29 cellular contexts compared by ENCODE assay signal in the genomic region with DNA sequence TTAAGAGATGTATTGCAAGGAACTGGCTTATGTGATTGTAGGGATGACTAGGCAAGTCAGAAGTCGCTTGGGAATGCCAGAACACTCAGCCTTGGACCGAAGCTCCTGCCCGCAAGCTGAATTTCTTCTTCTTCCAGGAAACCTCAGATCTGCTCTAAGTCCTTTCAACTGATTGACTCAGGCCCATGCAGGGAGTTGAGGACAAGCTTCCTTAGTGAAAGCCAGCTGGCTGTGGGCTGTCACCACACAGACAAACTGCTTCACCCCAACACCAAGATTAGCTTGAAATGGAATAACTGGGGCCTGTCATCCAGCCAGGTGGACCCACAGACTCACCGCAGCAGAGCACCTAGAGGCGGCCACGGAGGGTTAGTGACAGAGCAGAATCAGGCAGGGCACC. TPM values are rescaled to one million over a fixed set of nuclear protein-coding genes. Genes with fewer than 3 reads are reported as not detected.
"Had no signal": no experiment of that assay in that cellular context is flagged by ENCODE, and none has a peak within 500 bp of the region (broad histone marks: within the 10 kb centered on the region; RNA-seq: fewer than 3 reads in every experiment).

No MANE protein-coding gene starts in this region.

- H3K4me3 ChIP-seq: colonic mucosa, esophagus muscularis mucosa, left lung, mucosa of descending colon, prostate gland, right atrium auricular region, thoracic aorta, tibial nerve, upper lobe of left lung had no signal

- H3K9me3 Mint-ChIP-seq: central memory CD8-positive, alpha-beta T cell; dendritic cell treated with granulocyte-macrophage colony-stimulating factor and Interleukin-4, amounts not matched to agents 40 ng/mL and 50 ng/mL, for 4 days; stimulated activated effector memory CD8-positive, alpha-beta T cell treated with anti-CD3 and anti-CD28 coated beads, Interleukin-12 subunit alpha, Interleukin-12 subunit beta, amount 100 ng/mL, for 72 hours had no signal

- H3K27me3 Mint-ChIP-seq: dendritic cell treated with granulocyte-macrophage colony-stimulating factor and Interleukin-4, amounts not matched to agents 40 ng/mL and 50 ng/mL, for 4 days had no signal

- H3K27me3 ChIP-seq: colonic mucosa, esophagus muscularis mucosa, left lung, right atrium auricular region, tibial nerve, upper lobe of left lung had no signal

- ATAC-seq: left lung; naive thymus-derived CD4-positive, alpha-beta T cell; sciatic nerve; stimulated activated effector memory CD8-positive, alpha-beta T cell treated with anti-CD3 and anti-CD28 coated beads, Interleukin-12 subunit alpha, Interleukin-12 subunit beta, amount 100 ng/mL, for 72 hours; stimulated activated naive CD8-positive, alpha-beta T cell treated with anti-CD3 and anti-CD28 coated beads, Interleukin-15, Interleukin-2, amounts not matched to agents 100 U/mL and 50 U/mL, for 24 hours had no signal

- DNase-seq: colonic mucosa; effector memory CD4-positive, alpha-beta T cell; head of caudate nucleus; kidney; left lung; mesenchymal stem cell; mucosa of descending colon; naive thymus-derived CD4-positive, alpha-beta T cell; nucleus accumbens; stimulated activated CD4-positive, alpha-beta T cell treated with anti-CD3 and anti-CD28 coated beads, Interleukin-2, amount 100 ng/mL, for 24 hours; stimulated activated CD4-positive, alpha-beta T cell treated with anti-CD3 and anti-CD28 coated beads, Interleukin-4, amount 100 ng/mL, for 24 hours; stimulated activated naive CD8-positive, alpha-beta T cell treated with anti-CD3 and anti-CD28 coated beads, Interleukin-15, Interleukin-2, amounts not matched to agents 100 U/mL and 50 U/mL, for 24 hours; upper lobe of left lung had no signal

- H3K36me3 Mint-ChIP-seq: naive thymus-derived CD4-positive, alpha-beta T cell; stimulated activated effector memory CD8-positive, alpha-beta T cell treated with anti-CD3 and anti-CD28 coated beads, Interleukin-12 subunit alpha, Interleukin-12 subunit beta, amount 100 ng/mL, for 72 hours had no signal

- H3K4me1 Mint-ChIP-seq: central memory CD8-positive, alpha-beta T cell; naive thymus-derived CD4-positive, alpha-beta T cell; stimulated activated effector memory CD8-positive, alpha-beta T cell treated with anti-CD3 and anti-CD28 coated beads, Interleukin-12 subunit alpha, Interleukin-12 subunit beta, amount 100 ng/mL, for 72 hours had no signal

- H3K4me3 Mint-ChIP-seq: central memory CD8-positive, alpha-beta T cell; dendritic cell treated with granulocyte-macrophage colony-stimulating factor and Interleukin-4, amounts not matched to agents 40 ng/mL and 50 ng/mL, for 4 days; mesothelial cell of epicardium; naive thymus-derived CD4-positive, alpha-beta T cell; nephron; stimulated activated effector memory CD8-positive, alpha-beta T cell treated with anti-CD3 and anti-CD28 coated beads, Interleukin-12 subunit alpha, Interleukin-12 subunit beta, amount 100 ng/mL, for 72 hours had no signal

- H3K4me1 ChIP-seq: left lung, prostate gland had no signal

- H3K36me3 ChIP-seq: colonic mucosa, esophagus muscularis mucosa, left lung, prostate gland, right atrium auricular region, thoracic aorta, upper lobe of left lung had no signal

- H3K27ac ChIP-seq: colonic mucosa, esophagus muscularis mucosa, left lung, prostate gland, right atrium auricular region, thoracic aorta, upper lobe of left lung had no signal

- H3K9me3 ChIP-seq: colonic mucosa, mucosa of descending colon, prostate gland, thoracic aorta had no signal

- H3K27ac Mint-ChIP-seq: dendritic cell treated with granulocyte-macrophage colony-stimulating factor and Interleukin-4, amounts not matched to agents 40 ng/mL and 50 ng/mL, for 4 days; mesothelial cell of epicardium; naive thymus-derived CD4-positive, alpha-beta T cell; nephron; stimulated activated effector memory CD8-positive, alpha-beta T cell treated with anti-CD3 and anti-CD28 coated beads, Interleukin-12 subunit alpha, Interleukin-12 subunit beta, amount 100 ng/mL, for 72 hours had no signal

RNA-seq across cellular contexts. Expression of a gene that starts 24.7 kb away (rescaled TPM):
- total RNA-seq: naive thymus-derived CD4-positive, alpha-beta T cell had no signal

RNA-seq across cellular contexts. Expression of a gene that starts 26.7 kb away (rescaled TPM):
- total RNA-seq: chondrocyte; endothelial cell of umbilical vein; lung microvascular endothelial cell; naive thymus-derived CD4-positive, alpha-beta T cell; osteocyte; skeletal muscle tissue had no signal
- polyA plus RNA-seq: endothelial cell of umbilical vein; naive thymus-derived CD4-positive, alpha-beta T cell had no signal
